17 cellular contexts compared by ENCODE assay signal in the genomic region with DNA sequence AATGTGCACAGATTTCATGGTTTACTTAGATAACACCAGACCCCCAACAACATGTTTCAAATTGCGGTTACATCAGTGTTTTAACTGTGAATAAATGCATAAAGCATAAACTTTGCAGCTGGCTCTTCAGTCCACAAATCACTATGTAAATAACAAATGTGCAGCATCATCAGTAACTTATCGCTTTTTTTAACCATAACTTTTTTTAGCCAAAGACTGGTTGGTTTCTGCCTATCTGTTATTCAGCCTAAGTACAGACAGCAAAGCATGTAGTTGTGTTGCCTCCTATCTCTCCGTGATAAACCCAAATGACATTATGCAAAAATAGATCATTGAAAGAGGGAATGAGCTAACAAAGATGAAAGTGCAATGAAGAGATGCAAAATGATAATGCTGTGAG.
DNase-seq lines count a peak whose midpoint lies in the region; ATAC-seq and TF ChIP-seq lines count a peak whose summit lies in the region.
"Had no signal": no experiment of that assay in that cellular context is flagged by ENCODE, and none has a peak within 500 bp of the region (broad histone marks: within the 10 kb centered on the region; RNA-seq: fewer than 3 reads in every experiment).

No MANE protein-coding gene starts in this region.

- H2AFZ ChIP-seq in MM.1S (ENCODE audit: low read length): peak overlapping the region; percentile 38
- H2AFZ ChIP-seq in OCI-LY3 (ENCODE audit: low read depth, low read length): 0 out of 2 replicates have a peak overlapping the region, but pooled peaks have one; percentile 27
- H2AFZ ChIP-seq: GM23248 had no signal

- H3K18ac ChIP-seq in mesendoderm (ENCODE audit: low read length): no peak overlapping the region

- no peaks in the 10 kb centered on the region for H4K20me1 ChIP-seq in MM.1S (ENCODE audit: insufficient read depth, low read length)
- no peaks in the 10 kb centered on the region for H4K20me1 ChIP-seq in OCI-LY3 (ENCODE audit: insufficient read depth, low read length)
- H4K20me1 ChIP-seq: BLaER1 had no signal

- H3K9ac ChIP-seq in MM.1S (ENCODE audit: low read length): no peak overlapping the region
- no peak overlapping the region for H3K9ac ChIP-seq in OCI-LY3 (ENCODE audit: low read length)
- no peak overlapping the region for H3K9ac ChIP-seq in endocrine pancreas (ENCODE audit: control insufficient read depth, insufficient read depth, low read length)
- H3K9ac ChIP-seq in mesendoderm (ENCODE audit: low read length): no peak overlapping the region
- H3K9ac ChIP-seq: BLaER1, GM23248 had no signal

- H3K27me3 ChIP-seq in MM.1S (replicated peaks; ENCODE audit: insufficient read depth, low read length): no peaks in the 10 kb centered on the region
- H3K27me3 ChIP-seq in OCI-LY3 (ENCODE audit: low read depth, low read length): no peaks in the 10 kb centered on the region
- H3K27me3 ChIP-seq in endocrine pancreas (ENCODE audit: control insufficient read depth, insufficient read depth, low read length): no peaks in the 10 kb centered on the region
- H3K27me3 ChIP-seq in mesendoderm (ENCODE audit: insufficient read depth, low read length, poor library complexity): no peaks in the 10 kb centered on the region
- H3K27me3 ChIP-seq: BLaER1 had no signal

- H3K4me3 ChIP-seq in MM.1S (ENCODE audit: low read length): peak overlapping the region; percentile 35; the same call in 1 of the 2 replicates
- H3K4me3 ChIP-seq in OCI-LY3 (ENCODE audit: low read length): no peak overlapping the region
- H3K4me3 ChIP-seq in endocrine pancreas (ENCODE audit: control insufficient read depth, insufficient read depth, low read length): peak overlapping the region; percentile 79
- H3K4me3 ChIP-seq in mesendoderm (ENCODE audit: low read length): no peak overlapping the region
- H3K4me3 ChIP-seq: BLaER1, GM23248 had no signal

- H3K9me2 ChIP-seq in MM.1S (replicated peaks; ENCODE audit: insufficient read depth, low read length): no peaks in the 10 kb centered on the region

- peak; percentile 49 for DNase-seq in MM.1S
- DNase-seq in mesendoderm: peak; percentile 19
- no peak for DNase-seq in putamen (ENCODE audit: low spot score)
- DNase-seq: Caco-2; CD4-positive, CD25-positive, alpha-beta regulatory T cell; CD8-positive, alpha-beta T cell; DMS153; DND-41; GM23248; H7; HCEC 1CT had no signal

- H3K79me2 ChIP-seq in MM.1S (ENCODE audit: low read length) (no peaks in the 10 kb centered on the region), OCI-LY3 (ENCODE audit: low read length) (no peaks in the 10 kb centered on the region), mesendoderm (ENCODE audit: control insufficient read depth, insufficient read depth, low read length) (no peaks in the 10 kb centered on the region)

- H3K27ac ChIP-seq in MM.1S (ENCODE audit: low read length): no peak overlapping the region; the same call in 1 of the 2 replicates
- no peak overlapping the region for H3K27ac ChIP-seq in OCI-LY3 (ENCODE audit: low read length)
- H3K27ac ChIP-seq in mesendoderm (ENCODE audit: low read depth, low read length): no peak overlapping the region
- H3K27ac ChIP-seq: BLaER1, C4-2B, GM23248 had no signal

- H2AK5ac ChIP-seq in mesendoderm (ENCODE audit: low read length): no peak overlapping the region

- H4K8ac ChIP-seq in mesendoderm (ENCODE audit: low read depth, low read length): no peak overlapping the region

- H3K9me3 ChIP-seq in MM.1S (replicated peaks; ENCODE audit: insufficient read depth, low read length) (no peaks in the 10 kb centered on the region), OCI-LY3 (ENCODE audit: insufficient read depth, low read length) (no peaks in the 10 kb centered on the region), endocrine pancreas (ENCODE audit: control insufficient read depth, low read length) (no peaks in the 10 kb centered on the region)
- H3K9me3 ChIP-seq: BLaER1, Caco-2 had no signal

- peak overlapping the region; percentile 46 for H3K4me2 ChIP-seq in MM.1S (ENCODE audit: low read depth, low read length)
- H3K4me2 ChIP-seq in OCI-LY3 (ENCODE audit: low read length): peak overlapping the region; percentile 19; the same call in 1 of the 2 replicates
- H3K4me2 ChIP-seq in mesendoderm (ENCODE audit: low read length): no peak overlapping the region
- H3K4me2 ChIP-seq: BLaER1 had no signal

- no peak overlapping the region for H4K5ac ChIP-seq in mesendoderm (ENCODE audit: low read length)

- no peak overlapping the region for H2BK120ac ChIP-seq in mesendoderm (ENCODE audit: low read depth, low read length)

- H3K4me1 ChIP-seq in MM.1S (ENCODE audit: low read length) (0 out of 2 replicates have a peak, but pooled peaks cover 3% of the 10 kb centered on the region), OCI-LY3 (ENCODE audit: low read length) (peaks cover 11% of the 10 kb centered on the region), endocrine pancreas (ENCODE audit: control insufficient read depth, insufficient read depth, low read length) (no peaks in the 10 kb centered on the region), mesendoderm (ENCODE audit: control insufficient read depth, low read depth, low read length) (peaks cover 5% of the 10 kb centered on the region)

- H2BK15ac ChIP-seq in mesendoderm (replicated peaks; ENCODE audit: low read depth): no peak overlapping the region

- TF ChIP-seq CTCF in MM.1S (IDR thresholded peaks at IDR 0.05; ENCODE audit: low read length) (no peak), OCI-LY3 (IDR thresholded peaks at IDR 0.05; ENCODE audit: low read depth, low read length) (no peak)

- no peaks in the 10 kb centered on the region for H3F3A ChIP-seq in MM.1S (ENCODE audit: insufficient read depth, low read length)

- no peaks in the 10 kb centered on the region for H3K79me1 ChIP-seq in mesendoderm (ENCODE audit: low read length)

- no peak overlapping the region for H3K23ac ChIP-seq in mesendoderm (ENCODE audit: low read length)

- H3K4ac ChIP-seq in mesendoderm (ENCODE audit: low read depth, low read length): no peak overlapping the region

- H3K36me3 ChIP-seq in MM.1S (replicated peaks; ENCODE audit: insufficient read depth, low read length): no peaks in the 10 kb centered on the region
- no peaks in the 10 kb centered on the region for H3K36me3 ChIP-seq in OCI-LY3 (replicated peaks; ENCODE audit: low read depth, low read length)
- H3K36me3 ChIP-seq in endocrine pancreas (ENCODE audit: control insufficient read depth, insufficient read depth, low read length): no peaks in the 10 kb centered on the region
- no peaks in the 10 kb centered on the region for H3K36me3 ChIP-seq in mesendoderm (ENCODE audit: control insufficient read depth, insufficient read depth, low read length)
- H3K36me3 ChIP-seq: BLaER1 had no signal

- no peak overlapping the region for H3K56ac ChIP-seq in mesendoderm (ENCODE audit: low read length)

- ATAC-seq in GM21447 (IDR thresholded peaks at IDR 0.05; ENCODE audit: unreplicated experiment): no peak
- ATAC-seq in HG02884 (IDR thresholded peaks at IDR 0.05; ENCODE audit: unreplicated experiment): no peak
- ATAC-seq: CD8-positive, alpha-beta T cell had no signal

- H2BK5ac ChIP-seq in mesendoderm (ENCODE audit: low read length): no peak overlapping the region

- WGBS in mesendoderm (ENCODE audit: extremely low coverage, insufficient coverage, low lambda C conversion rate): no CpG with 5 or more reads among the region's 3 CpGs

Comparison
In these comparisons a context has a peak if more than half of its experiments do, and no peak if none do; other contexts are left out.
1. H3K4me3 ChIP-seq: peak in MM.1S (single experiment) and endocrine pancreas (single experiment); none in OCI-LY3 (single experiment) and mesendoderm (single experiment).